In genomic region chr6:34969662-34970265, GRCh38 we compare ENCODE assay signal across 1 cellular context.
TF ChIP-seq lines count a peak whose summit lies in the region.

No MANE protein-coding gene starts in this region.

TF ChIP-seq in K562, 482 proteins besides CTCF, POLR2A, EP300 and RAD21 (continued from another document and continues in another):
- TF ChIP-seq BCLAF1 (IDR thresholded peaks at IDR 0.05; ENCODE audit: borderline replicate concordance in 1 of 2, control insufficient read depth in 1 of 2, low read depth in 2 of 2, low read length in 1 of 2), result no peak
- TF ChIP-seq, protein P1, sequence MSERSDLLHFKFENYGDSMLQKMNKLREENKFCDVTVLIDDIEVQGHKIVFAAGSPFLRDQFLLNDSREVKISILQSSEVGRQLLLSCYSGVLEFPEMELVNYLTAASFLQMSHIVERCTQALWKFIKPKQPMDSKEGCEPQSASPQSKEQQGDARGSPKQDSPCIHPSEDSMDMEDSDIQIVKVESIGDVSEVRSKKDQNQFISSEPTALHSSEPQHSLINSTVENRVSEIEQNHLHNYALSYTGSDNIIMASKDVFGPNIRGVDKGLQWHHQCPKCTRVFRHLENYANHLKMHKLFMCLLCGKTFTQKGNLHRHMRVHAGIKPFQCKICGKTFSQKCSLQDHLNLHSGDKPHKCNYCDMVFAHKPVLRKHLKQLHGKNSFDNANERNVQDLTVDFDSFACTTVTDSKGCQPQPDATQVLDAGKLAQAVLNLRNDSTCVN (CRISPR knock-in tag; IDR thresholded peaks at IDR 0.05), result no peak
- peak; percentile 95 for TF ChIP-seq MAFF (IDR thresholded peaks at IDR 0.05; ENCODE audit: low read length)
- no peak for TF ChIP-seq ZC3H4 (CRISPR knock-in tag; IDR thresholded peaks at IDR 0.05; ENCODE audit: borderline replicate concordance)
- TF ChIP-seq SIRT6 (IDR thresholded peaks at IDR 0.05; ENCODE audit: low read depth, low read length), result no peak
- TF ChIP-seq HDAC1 (IDR thresholded peaks at IDR 0.05), result no peak
- peak; percentile 99 for TF ChIP-seq ZNF316 (IDR thresholded peaks at IDR 0.05)
- no peak for TF ChIP-seq TOE1 (IDR thresholded peaks at IDR 0.05; ENCODE audit: borderline replicate concordance)
- no peak for TF ChIP-seq TOE1 (CRISPR knock-in tag; IDR thresholded peaks at IDR 0.05; ENCODE audit: borderline replicate concordance, low read depth)
- no peak for TF ChIP-seq U2AF2 (optimal IDR thresholded peaks at IDR 0.05; ENCODE audit: low read depth, low read length)
- no peak for TF ChIP-seq ZNF696 (CRISPR knock-in tag; conservative IDR thresholded peaks at IDR 0.05)
- TF ChIP-seq, protein P2, sequence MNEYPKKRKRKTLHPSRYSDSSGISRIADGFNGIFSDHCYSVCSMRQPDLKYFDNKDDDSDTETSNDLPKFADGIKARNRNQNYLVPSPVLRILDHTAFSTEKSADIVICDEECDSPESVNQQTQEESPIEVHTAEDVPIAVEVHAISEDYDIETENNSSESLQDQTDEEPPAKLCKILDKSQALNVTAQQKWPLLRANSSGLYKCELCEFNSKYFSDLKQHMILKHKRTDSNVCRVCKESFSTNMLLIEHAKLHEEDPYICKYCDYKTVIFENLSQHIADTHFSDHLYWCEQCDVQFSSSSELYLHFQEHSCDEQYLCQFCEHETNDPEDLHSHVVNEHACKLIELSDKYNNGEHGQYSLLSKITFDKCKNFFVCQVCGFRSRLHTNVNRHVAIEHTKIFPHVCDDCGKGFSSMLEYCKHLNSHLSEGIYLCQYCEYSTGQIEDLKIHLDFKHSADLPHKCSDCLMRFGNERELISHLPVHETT (CRISPR knock-in tag; conservative IDR thresholded peaks at IDR 0.05 in 1 of 2, IDR thresholded peaks at IDR 0.05 in 1 of 2), result no peak
- no peak for TF ChIP-seq CCNT2 (IDR thresholded peaks at IDR 0.05; ENCODE audit: borderline replicate concordance, extremely low read depth, insufficient read length, low read depth, low read length)
- no peak for TF ChIP-seq GTF2B (IDR thresholded peaks at IDR 0.05; ENCODE audit: extremely low read depth, insufficient read length)
- no peak for TF ChIP-seq ZNF23 (CRISPR knock-in tag; IDR thresholded peaks at IDR 0.05)
- TF ChIP-seq JUND (IDR thresholded peaks at IDR 0.05; ENCODE audit: borderline replicate concordance, low read depth, low read length), result peak; percentile 83
- peak; percentile 77; the same call in 1 of the 3 replicates for TF ChIP-seq JUND (tag; IDR thresholded peaks at IDR 0.05; ENCODE audit: borderline replicate concordance, low read depth, low read length)
- TF ChIP-seq BRCA1 (IDR thresholded peaks at IDR 0.05), result no peak
- TF ChIP-seq BRCA1 (CRISPR knock-in tag; IDR thresholded peaks at IDR 0.05), result no peak
- no peak for TF ChIP-seq HNRNPLL (IDR thresholded peaks at IDR 0.05; ENCODE audit: low read depth, low read length, poor library complexity, severe bottlenecking)
- no peak for TF ChIP-seq PURB (CRISPR knock-in tag; IDR thresholded peaks at IDR 0.05; ENCODE audit: low read depth)
- no peak for TF ChIP-seq POLR2AphosphoS5 (IDR thresholded peaks at IDR 0.05; ENCODE audit: control insufficient read depth, insufficient read depth, low read depth, low read length)
- TF ChIP-seq ZNF584 (CRISPR knock-in tag; IDR thresholded peaks at IDR 0.05; ENCODE audit: low read depth), result no peak
- TF ChIP-seq RFX1 (IDR thresholded peaks at IDR 0.05), result no peak
- no peak for TF ChIP-seq ZBTB1 (CRISPR knock-in tag; IDR thresholded peaks at IDR 0.05; ENCODE audit: borderline replicate concordance, low read depth)
- TF ChIP-seq YBX1 (IDR thresholded peaks at IDR 0.05), result no peak
- TF ChIP-seq ARID1B (IDR thresholded peaks at IDR 0.05), result peak; percentile 72; the same call in 1 of the 2 replicates
- TF ChIP-seq GTF2F1 (IDR thresholded peaks at IDR 0.05; ENCODE audit: low read depth, low read length), result no peak
- TF ChIP-seq GATAD2A (IDR thresholded peaks at IDR 0.05), result 0 out of 2 replicates have a peak, but pooled peaks have one; percentile 12
- no peak for TF ChIP-seq CXXC5 (CRISPR knock-in tag; IDR thresholded peaks at IDR 0.05)
- no peak for TF ChIP-seq ZNF3 (CRISPR knock-in tag; IDR thresholded peaks at IDR 0.05)
- TF ChIP-seq, protein P3, sequence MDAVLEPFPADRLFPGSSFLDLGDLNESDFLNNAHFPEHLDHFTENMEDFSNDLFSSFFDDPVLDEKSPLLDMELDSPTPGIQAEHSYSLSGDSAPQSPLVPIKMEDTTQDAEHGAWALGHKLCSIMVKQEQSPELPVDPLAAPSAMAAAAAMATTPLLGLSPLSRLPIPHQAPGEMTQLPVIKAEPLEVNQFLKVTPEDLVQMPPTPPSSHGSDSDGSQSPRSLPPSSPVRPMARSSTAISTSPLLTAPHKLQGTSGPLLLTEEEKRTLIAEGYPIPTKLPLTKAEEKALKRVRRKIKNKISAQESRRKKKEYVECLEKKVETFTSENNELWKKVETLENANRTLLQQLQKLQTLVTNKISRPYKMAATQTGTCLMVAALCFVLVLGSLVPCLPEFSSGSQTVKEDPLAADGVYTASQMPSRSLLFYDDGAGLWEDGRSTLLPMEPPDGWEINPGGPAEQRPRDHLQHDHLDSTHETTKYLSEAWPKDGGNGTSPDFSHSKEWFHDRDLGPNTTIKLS (IDR thresholded peaks at IDR 0.05; ENCODE audit: borderline replicate concordance, low read depth), result peak; percentile 23; the same call in 1 of the 2 replicates
- TF ChIP-seq, protein P4, sequence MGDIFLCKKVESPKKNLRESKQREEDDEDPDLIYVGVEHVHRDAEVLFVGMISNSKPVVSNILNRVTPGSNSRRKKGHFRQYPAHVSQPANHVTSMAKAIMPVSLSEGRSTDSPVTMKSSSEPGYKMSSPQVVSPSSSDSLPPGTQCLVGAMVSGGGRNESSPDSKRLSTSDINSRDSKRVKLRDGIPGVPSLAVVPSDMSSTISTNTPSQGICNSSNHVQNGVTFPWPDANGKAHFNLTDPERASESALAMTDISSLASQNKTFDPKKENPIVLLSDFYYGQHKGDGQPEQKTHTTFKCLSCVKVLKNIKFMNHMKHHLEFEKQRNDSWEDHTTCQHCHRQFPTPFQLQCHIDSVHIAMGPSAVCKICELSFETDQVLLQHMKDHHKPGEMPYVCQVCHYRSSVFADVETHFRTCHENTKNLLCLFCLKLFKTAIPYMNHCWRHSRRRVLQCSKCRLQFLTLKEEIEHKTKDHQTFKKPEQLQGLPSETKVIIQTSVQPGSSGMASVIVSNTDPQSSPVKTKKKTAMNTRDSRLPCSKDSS (IDR thresholded peaks at IDR 0.05; ENCODE audit: low read depth, partially characterized antibody), result no peak
- TF ChIP-seq ARHGAP35 (IDR thresholded peaks at IDR 0.05; ENCODE audit: partially characterized antibody), result no peak
- no peak for TF ChIP-seq ZNF134 (CRISPR knock-in tag; conservative IDR thresholded peaks at IDR 0.05)
- TF ChIP-seq HMBOX1 (IDR thresholded peaks at IDR 0.05), result no peak; the same call in 1 of the 2 replicates
- TF ChIP-seq MEF2A (IDR thresholded peaks at IDR 0.05; ENCODE audit: control insufficient read depth, low read depth, low read length), result no peak
- TF ChIP-seq SOX6 (IDR thresholded peaks at IDR 0.05), result peak; percentile 63
- no peak for TF ChIP-seq CAMTA2 (CRISPR knock-in tag; conservative IDR thresholded peaks at IDR 0.05)
- TF ChIP-seq SMARCA4 (IDR thresholded peaks at IDR 0.05), result peak; percentile 66; the same call in 1 of the 2 replicates
- no peak for TF ChIP-seq ILK (tag; IDR thresholded peaks at IDR 0.05; ENCODE audit: borderline replicate concordance, low read depth)
- TF ChIP-seq ZNF785 (CRISPR knock-in tag; IDR thresholded peaks at IDR 0.05), result no peak
- TF ChIP-seq BMI1 (IDR thresholded peaks at IDR 0.05; ENCODE audit: low read length), result no peak
- TF ChIP-seq NFE2 (IDR thresholded peaks at IDR 0.05; ENCODE audit: low read depth), result peak; percentile 91
- TF ChIP-seq ZNF592 (IDR thresholded peaks at IDR 0.05), result no peak
- no peak for TF ChIP-seq XRCC5 (IDR thresholded peaks at IDR 0.05; ENCODE audit: low read depth, low read length)
- TF ChIP-seq WHSC1 (IDR thresholded peaks at IDR 0.05; ENCODE audit: low read length), result no peak
- TF ChIP-seq, protein P5, sequence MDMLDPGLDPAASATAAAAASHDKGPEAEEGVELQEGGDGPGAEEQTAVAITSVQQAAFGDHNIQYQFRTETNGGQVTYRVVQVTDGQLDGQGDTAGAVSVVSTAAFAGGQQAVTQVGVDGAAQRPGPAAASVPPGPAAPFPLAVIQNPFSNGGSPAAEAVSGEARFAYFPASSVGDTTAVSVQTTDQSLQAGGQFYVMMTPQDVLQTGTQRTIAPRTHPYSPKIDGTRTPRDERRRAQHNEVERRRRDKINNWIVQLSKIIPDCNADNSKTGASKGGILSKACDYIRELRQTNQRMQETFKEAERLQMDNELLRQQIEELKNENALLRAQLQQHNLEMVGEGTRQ (CRISPR knock-in tag; IDR thresholded peaks at IDR 0.05), result no peak
- no peak for TF ChIP-seq NCOA4 (IDR thresholded peaks at IDR 0.05; ENCODE audit: partially characterized antibody)
- no peak for TF ChIP-seq KDM1A (IDR thresholded peaks at IDR 0.05)
- no peak for TF ChIP-seq STAT5B (CRISPR knock-in tag; IDR thresholded peaks at IDR 0.05)
- TF ChIP-seq RB1 (IDR thresholded peaks at IDR 0.05; ENCODE audit: low read depth), result no peak
- TF ChIP-seq VEZF1 (CRISPR knock-in tag; IDR thresholded peaks at IDR 0.05), result no peak
- TF ChIP-seq RBM17 (IDR thresholded peaks at IDR 0.05; ENCODE audit: borderline replicate concordance, low read depth, low read length), result no peak
